7 cellular contexts compared by ENCODE assay signal in genomic region chr6:125301435-125302391, GRCh38. TPM values are rescaled to one million over a fixed set of nuclear protein-coding genes. Genes with fewer than 3 reads are reported as not detected.
DNase-seq lines count a peak whose midpoint lies in the region; ATAC-seq and TF ChIP-seq lines count a peak whose summit lies in the region.

Gene HDDC2, minus strand, starts transcription at chr6:125301967. Its CDS starts 35 bp downstream, at chr6:125301932.

- peak within 1 kb of the TSS; percentile 81 for H3K4me2 ChIP-seq in MM.1S (ENCODE audit: low read depth, low read length)

- peaks cover 2 to 8% (median 3%) of the 10 kb centered on the region in 5 experiments for H3K9me3 Mint-ChIP-seq in brain

- H3K9me2 ChIP-seq in MM.1S (replicated peaks; ENCODE audit: insufficient read depth, low read length): no peaks in the 10 kb centered on the region

- ATAC-seq in gastrocnemius medialis: peak; percentile 76 to 78

- H4K20me1 ChIP-seq in MM.1S (ENCODE audit: insufficient read depth, low read length): no peaks in the 10 kb centered on the region

- peak; percentile 44 to 58 for TF ChIP-seq POLR2A in gastrocnemius medialis (IDR thresholded peaks at IDR 0.05)

- H2AFZ ChIP-seq in MM.1S (ENCODE audit: low read length): peak within 1 kb of the TSS; percentile 88

- peaks cover 18% of the 10 kb centered on the region for H3K27me3 Mint-ChIP-seq in brain

- H3K4me3 ChIP-seq in GM12875 (ENCODE audit: low read depth, low read length) (peak within 1 kb of the TSS; percentile 59), HAP-1 (peak within 1 kb of the TSS; percentile 70), MM.1S (ENCODE audit: low read length) (peak within 1 kb of the TSS; percentile 78), iPS DF 6.9 (ENCODE audit: low read length) (peak within 1 kb of the TSS; percentile 56; the same call in 1 of the 2 replicates), gastrocnemius medialis (peak within 1 kb of the TSS; percentile 72 to 90 (median 78))

- H3K27ac ChIP-seq in MM.1S (ENCODE audit: low read length): peak within 1 kb of the TSS; percentile 47; the same call in 1 of the 2 replicates
- H3K27ac ChIP-seq in iPS DF 6.9 (ENCODE audit: low read length): no peak within 1 kb of the TSS
- H3K27ac ChIP-seq in gastrocnemius medialis: peak within 1 kb of the TSS; percentile 84 to 96 (median 93)

- H3K79me2 ChIP-seq in MM.1S (ENCODE audit: low read length): 0 out of 2 replicates have a peak, but pooled peaks cover 7% of the 10 kb centered on the region

- in situ Hi-C loops in HAP-1 (cut with MboI; ENCODE audit: low sequenced_read_pairs): no loop called here
- in situ Hi-C loops in gastrocnemius medialis (cut with MboI; ENCODE audit: low sequenced_read_pairs in 4 of 4): loop anchor here (5.0 to 25.0 kb wide), 3 partner anchors 147 to 661 kb away; partner anchors contain the start of genes TPD52L1 (in 3 of the 4) and HINT3 (in 1 of the 4)

- peaks cover 37% of the 10 kb centered on the region for H3K36me3 ChIP-seq in HAP-1 (replicated peaks)
- no peaks in the 10 kb centered on the region; the same call in none of the 2 replicates for H3K36me3 ChIP-seq in MM.1S (replicated peaks; ENCODE audit: insufficient read depth, low read length)
- peaks cover 2% of the 10 kb centered on the region; the same call in 1 of the 2 replicates for H3K36me3 ChIP-seq in iPS DF 6.9 (ENCODE audit: control insufficient read depth, insufficient read depth, low read length)
- peaks cover 0 to 30% of the 10 kb centered on the region in 2 donors for H3K36me3 ChIP-seq in gastrocnemius medialis

- peaks cover 2% of the 10 kb centered on the region; the same call in 1 of the 2 replicates for H3K27me3 ChIP-seq in HAP-1 (ENCODE audit: low read depth)
- H3K27me3 ChIP-seq in MM.1S (replicated peaks; ENCODE audit: insufficient read depth, low read length): no peaks in the 10 kb centered on the region
- no peaks in the 10 kb centered on the region for H3K27me3 ChIP-seq in iPS DF 6.9 (ENCODE audit: control insufficient read depth, insufficient read depth, low read length)
- no peaks in the 10 kb centered on the region for H3K27me3 ChIP-seq in gastrocnemius medialis

- peak; percentile 70 to 74 for DNase-seq in HAP-1 (ENCODE audit: low spot score in 2 of 2)
- DNase-seq in MM.1S: peak; percentile 56
- peak; percentile 40 for DNase-seq in T1000 (lab: John Stamatoyannopoulos, UW)
- no peak for DNase-seq in iPS DF 6.9 (ENCODE audit: low read depth, low spot score)
- DNase-seq in gastrocnemius medialis: peak; percentile 43 to 64

- H3K27ac Mint-ChIP-seq in brain: peak within 1 kb of the TSS; percentile 85 to 98 (median 88)

- H3K9me3 ChIP-seq in HAP-1 (no peaks in the 10 kb centered on the region), MM.1S (replicated peaks; ENCODE audit: insufficient read depth, low read length) (no peaks in the 10 kb centered on the region), iPS DF 6.9 (ENCODE audit: control insufficient read depth, insufficient read depth, low read length) (no peaks in the 10 kb centered on the region), gastrocnemius medialis (no peaks in the 10 kb centered on the region)

- peaks cover 11% of the 10 kb centered on the region for H3F3A ChIP-seq in MM.1S (ENCODE audit: insufficient read depth, low read length)

- peaks cover 31% of the 10 kb centered on the region for H3K4me1 Mint-ChIP-seq in brain

- H3K4me3 Mint-ChIP-seq in brain: peak within 1 kb of the TSS; percentile 91 to 96 (median 92)

- H3K9ac ChIP-seq in MM.1S (ENCODE audit: low read length): peak within 1 kb of the TSS; percentile 81

- TF ChIP-seq CTCF in GM12875 (IDR thresholded peaks at IDR 0.05; ENCODE audit: borderline replicate concordance, insufficient read depth, low read depth, low read length) (no peak), MM.1S (IDR thresholded peaks at IDR 0.05; ENCODE audit: low read length) (no peak), brain (conservative IDR thresholded peaks at IDR 0.05) (no peak), gastrocnemius medialis (IDR thresholded peaks at IDR 0.05 in 4 of 5, conservative IDR thresholded peaks at IDR 0.05 in 1 of 5) (peak in 1 of 5 experiments; percentile 23)

- H3K4me1 ChIP-seq in HAP-1 (peaks cover 12% of the 10 kb centered on the region; the same call in 1 of the 2 replicates), MM.1S (ENCODE audit: low read length) (no peaks in the 10 kb centered on the region), iPS DF 6.9 (ENCODE audit: control insufficient read depth, insufficient read depth, low read length) (no peaks in the 10 kb centered on the region), gastrocnemius medialis (peaks cover 21 to 33% of the 10 kb centered on the region in 2 donors)

- H3K36me3 Mint-ChIP-seq in brain: peaks cover 33% of the 10 kb centered on the region

- intact Hi-C loops in gastrocnemius medialis (cut with DNase I; ENCODE audit: low total_unique reads): loop anchor here (2.0 to 10.0 kb wide), 3 partner anchors 109 to 337 kb away; partner anchors contain the start of genes RNF217 and TPD52L1

- no CpG with 5 or more reads among the region's 67 CpGs for WGBS in iPS DF 6.9 (ENCODE audit: insufficient coverage, insufficient read length)

RNA-seq across cellular contexts. Expression of gene HDDC2, which starts in this region (rescaled TPM):
- 67.1 TPM for polyA plus RNA-seq in brain (ENCODE audit: insufficient read depth, low read depth, low replicate concordance)
- 10 to 100 TPM; 54.9 to 88.3 (median 77.7) TPM for total RNA-seq in gastrocnemius medialis
